In the genomic region with DNA sequence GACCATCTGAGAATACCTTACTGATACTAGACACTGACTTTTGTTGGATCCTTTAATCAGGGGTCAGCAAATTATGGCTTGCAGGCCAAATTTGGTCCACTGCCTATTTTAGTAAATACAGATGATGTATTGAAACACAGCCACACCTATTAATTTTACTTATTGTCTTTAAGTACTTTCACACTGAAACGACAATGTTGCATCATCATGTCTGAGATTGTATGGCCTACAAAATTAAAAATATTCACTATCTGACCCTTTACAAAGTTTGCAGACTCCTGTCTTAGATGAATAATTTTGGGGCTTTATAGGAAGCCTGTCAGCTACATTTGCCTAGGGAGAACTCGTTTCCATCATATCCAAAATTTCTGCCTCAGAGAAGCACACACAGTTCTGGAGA, we compare ENCODE assay signal across 8 cellular contexts.
"Had no signal": no experiment of that assay in that cellular context is flagged by ENCODE, and none has a peak within 500 bp of the region (broad histone marks: within the 10 kb centered on the region; RNA-seq: fewer than 3 reads in every experiment).

No MANE protein-coding gene starts in this region.

- ATAC-seq: GM23338, HCT116 had no signal

- H3K4me2 ChIP-seq: GM23338 had no signal

- H3K27ac ChIP-seq: HL-60 had no signal

- H2AFZ ChIP-seq: GM23338 had no signal

- FAIRE-seq: H1, H54 had no signal

- DNase-seq: H9, HFFc6, KG1 had no signal

- H3K4me3 ChIP-seq: GM23338 had no signal
